Comparison of ENCODE assay signal across 11 cellular contexts in the genomic region with DNA sequence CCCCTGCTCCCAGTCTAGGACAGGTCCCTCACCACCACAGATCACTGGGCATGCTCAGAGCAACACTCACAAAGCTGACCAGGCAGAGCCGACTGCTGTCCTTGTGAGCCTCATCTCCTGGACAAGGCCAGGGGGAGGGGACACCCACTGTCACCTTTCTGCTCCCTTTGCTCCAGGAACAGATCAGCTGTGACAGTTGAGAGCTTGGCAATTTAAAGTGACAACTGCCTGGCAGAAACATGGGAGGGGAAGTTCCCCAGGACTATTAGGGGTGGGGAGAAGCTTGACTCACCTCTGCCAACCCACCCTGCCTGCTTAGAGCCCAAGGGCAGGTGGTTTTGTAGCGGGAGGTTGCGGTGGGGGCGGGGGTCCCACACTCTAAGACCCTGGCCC.
DNase-seq lines count a peak whose midpoint lies in the region; ATAC-seq and TF ChIP-seq lines count a peak whose summit lies in the region.
"Had no signal": no experiment of that assay in that cellular context is flagged by ENCODE, and none has a peak within 500 bp of the region (broad histone marks: within the 10 kb centered on the region; RNA-seq: fewer than 3 reads in every experiment).

No MANE protein-coding gene starts in this region.

- H3K27ac ChIP-seq in HUES48 (ENCODE audit: low read depth, low read length), result no peak overlapping the region
- peak overlapping the region; percentile 95 for H3K27ac ChIP-seq in left ventricle myocardium inferior (replicated peaks)
- H3K27ac ChIP-seq: foreskin keratinocyte had no signal

- H3K4me1 ChIP-seq in HUES48 (ENCODE audit: control insufficient read depth, insufficient read depth, low read length) (peaks cover 14% of the 10 kb centered on the region; the same call in 1 of the 2 replicates), left ventricle myocardium inferior (peaks cover 75% of the 10 kb centered on the region)
- H3K4me1 ChIP-seq: foreskin keratinocyte had no signal

- intact Hi-C loops in activated B cell treated with CpG ODN at 0.5 μM for 24 hours (cut with micrococcal nuclease) (no loop called here), left ventricle myocardium inferior (cut with micrococcal nuclease) (loop anchor here (10.0 kb wide), 1 partner anchor 128 kb away; no protein-coding TSS in a partner anchor)

- DNase-seq in activated B cell treated with CpG ODN at 0.5 μM for 24 hours (no peak), left ventricle myocardium inferior (peak; percentile 66), progenitor cell of endocrine pancreas (ENCODE audit: low spot score, unreplicated experiment) (no peak), AG08395 (ENCODE audit: low spot score) (no peak), SW480 (ENCODE audit: low spot score) (no peak)
- DNase-seq in stimulated activated CD4-positive, alpha-beta T cell treated with anti-CD3 and anti-CD28 coated beads, Interleukin-12 subunit alpha, Interleukin-12 subunit beta, amount 100 ng/mL, for 4 hours, result no peak
- DNase-seq in stimulated activated CD4-positive, alpha-beta T cell treated with anti-CD3 and anti-CD28 coated beads, Interleukin-2, amount 100 ng/mL, for 24 hours, result no peak
- DNase-seq: foreskin keratinocyte, HCEC 1CT had no signal

- ATAC-seq in activated B cell treated with CpG ODN at 0.5 μM for 24 hours (ENCODE audit: low read depth), result no peak
- ATAC-seq: activated CD4-positive, CD25-positive, alpha-beta regulatory T cell treated with anti-CD3 and anti-CD28 coated beads, Interleukin-2, amount 50 U/mL, for 24 hours; foreskin keratinocyte had no signal

- H3K36me3 Mint-ChIP-seq in activated B cell treated with CpG ODN at 0.5 μM for 24 hours (ENCODE audit: low read depth) (peaks cover 61% of the 10 kb centered on the region), progenitor cell of endocrine pancreas (ENCODE audit: insufficient read depth) (no peaks in the 10 kb centered on the region)

- CTCF ChIA-PET in activated B cell treated with CpG ODN at 0.5 μM for 24 hours (lab: Charles Lee), result interaction anchor here (1.0 to 1.6 kb wide), 3 partner anchors 31 to 99 kb away, joined by 3 to 7 read pairs (median 4); no protein-coding TSS in a partner anchor

- H3K4me3 Mint-ChIP-seq in activated B cell treated with CpG ODN at 0.5 μM for 24 hours (peak overlapping the region; percentile 66), progenitor cell of endocrine pancreas (ENCODE audit: low read depth) (peak overlapping the region; percentile 65)

- H3K27me3 ChIP-seq in HUES48 (ENCODE audit: control insufficient read depth, insufficient read depth, low read length), result peaks cover 14% of the 10 kb centered on the region
- no peaks in the 10 kb centered on the region for H3K27me3 ChIP-seq in left ventricle myocardium inferior (ENCODE audit: low read depth)

- H3K4me1 Mint-ChIP-seq in activated B cell treated with CpG ODN at 0.5 μM for 24 hours (peaks cover 85% of the 10 kb centered on the region), progenitor cell of endocrine pancreas (ENCODE audit: low read depth) (peaks cover 4% of the 10 kb centered on the region)

- POLR2A ChIA-PET in activated B cell treated with CpG ODN at 0.5 μM for 24 hours (lab: Charles Lee), result interaction anchor here (0.6 to 5.5 kb wide), 11 partner anchors 8 to 118 kb away, joined by 3 to 65 read pairs (median 6); no protein-coding TSS in a partner anchor

- 0 out of 2 replicates have a peak overlapping the region, but pooled peaks have one; percentile 10 for H3K9ac ChIP-seq in HUES48 (ENCODE audit: low read depth, low read length)

- TF ChIP-seq CTCF in activated B cell treated with CpG ODN at 0.5 μM for 24 hours (IDR thresholded peaks at IDR 0.05) (no peak), left ventricle myocardium inferior (IDR thresholded peaks at IDR 0.05; ENCODE audit: borderline replicate concordance) (no peak), progenitor cell of endocrine pancreas (IDR thresholded peaks at IDR 0.05; ENCODE audit: unreplicated experiment) (no peak)

- H3K9me3 Mint-ChIP-seq in activated B cell treated with CpG ODN at 0.5 μM for 24 hours (no peaks in the 10 kb centered on the region), progenitor cell of endocrine pancreas (ENCODE audit: low read depth) (peaks cover under 1% of the 10 kb centered on the region)

- H3K9me3 ChIP-seq in HUES48 (ENCODE audit: control insufficient read depth, insufficient read depth, low read length), result no peaks in the 10 kb centered on the region
- no peaks in the 10 kb centered on the region for H3K9me3 ChIP-seq in left ventricle myocardium inferior (replicated peaks)

- H3K27ac Mint-ChIP-seq in activated B cell treated with CpG ODN at 0.5 μM for 24 hours (peak overlapping the region; percentile 62), progenitor cell of endocrine pancreas (peak overlapping the region; percentile 49)

- no peak overlapping the region for H3K4me3 ChIP-seq in HUES48 (ENCODE audit: low read depth, low read length)
- peak overlapping the region; percentile 92 for H3K4me3 ChIP-seq in left ventricle myocardium inferior

- H3K27me3 Mint-ChIP-seq in activated B cell treated with CpG ODN at 0.5 μM for 24 hours (no peaks in the 10 kb centered on the region), progenitor cell of endocrine pancreas (peaks cover 11% of the 10 kb centered on the region)

- H3K36me3 ChIP-seq in HUES48 (ENCODE audit: control insufficient read depth, insufficient read depth, low read length) (no peaks in the 10 kb centered on the region), left ventricle myocardium inferior (no peaks in the 10 kb centered on the region)
